Comparison of ENCODE assay signal across 8 cellular contexts in the genomic region with DNA sequence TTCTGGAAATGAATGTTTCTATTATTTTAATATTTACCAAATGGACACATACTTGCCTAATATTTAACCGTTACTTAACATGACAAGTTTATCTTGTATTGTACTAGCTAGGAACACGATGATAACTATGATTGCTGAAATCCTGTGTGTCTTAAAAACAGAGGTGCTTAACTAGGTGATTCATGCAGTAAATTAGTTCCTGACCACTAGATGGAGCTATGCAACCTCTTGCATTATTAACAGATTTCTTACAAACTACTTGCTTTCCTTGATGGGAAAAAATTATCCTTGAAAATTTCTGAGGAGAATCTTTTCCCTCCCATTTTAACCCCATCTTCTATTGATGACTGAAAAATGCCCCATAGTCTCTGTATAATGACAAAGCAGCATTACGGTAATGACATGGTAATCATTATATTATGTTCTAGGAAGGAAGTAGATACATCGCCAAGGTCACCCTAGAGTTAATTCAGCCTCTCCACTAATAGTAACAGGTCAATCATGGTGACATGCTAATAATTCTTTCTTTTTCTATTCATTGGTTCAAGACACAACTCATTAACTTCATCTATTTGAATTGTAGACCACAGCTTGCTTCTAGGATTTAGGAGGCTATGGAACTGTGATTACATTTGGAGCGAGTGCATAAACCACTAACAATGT.
DNase-seq lines count a peak whose midpoint lies in the region; ATAC-seq and TF ChIP-seq lines count a peak whose summit lies in the region.

No MANE protein-coding gene starts in this region.

- H3K4me1 ChIP-seq in heart right ventricle = no peaks in the 10 kb centered on the region
- no peaks in the 10 kb centered on the region for H3K4me1 ChIP-seq in effector memory CD4-positive, alpha-beta T cell (ENCODE audit: control insufficient read depth, insufficient read depth, low read length, poor library complexity, severe bottlenecking)

- intact Hi-C loops in heart right ventricle (cut with DNase I) (no loop called here), left ventricle myocardium superior (cut with micrococcal nuclease) (no loop called here)

- DNase-seq in heart right ventricle = no peak
- no peak for DNase-seq in left ventricle myocardium superior
- peak; percentile 67 for DNase-seq in NCI-H748 (lab: John Stamatoyannopoulos, UW; ENCODE audit: unreplicated experiment)
- peak; percentile 75 for DNase-seq in dedifferentiated amniotic fluid mesenchymal stem cell (ENCODE audit: extremely low spot score)
- peak; percentile 80 for DNase-seq in myocyte (ENCODE audit: low read depth)
- no peak for DNase-seq in effector memory CD4-positive, alpha-beta T cell
- DNase-seq in activated CD4-positive, CD25-positive, alpha-beta regulatory T cell (lab: John Stamatoyannopoulos, UW) = no peak

- no peaks in the 10 kb centered on the region for H3K27me3 ChIP-seq in heart right ventricle
- no peaks in the 10 kb centered on the region for H3K27me3 ChIP-seq in effector memory CD4-positive, alpha-beta T cell (replicated peaks; ENCODE audit: control insufficient read depth, insufficient read depth, low read length, poor library complexity, severe bottlenecking)

- H3K4me3 ChIP-seq in heart right ventricle = no peak overlapping the region
- no peak overlapping the region for H3K4me3 ChIP-seq in effector memory CD4-positive, alpha-beta T cell (ENCODE audit: insufficient read depth, low read depth, low read length, poor library complexity, severe bottlenecking)

- 45 to 51% methylated on average over 5 of the region's 5 CpGs for WGBS in heart right ventricle, 2 donors

- no peaks in the 10 kb centered on the region for H3K36me3 ChIP-seq in heart right ventricle
- no peaks in the 10 kb centered on the region for H3K36me3 ChIP-seq in effector memory CD4-positive, alpha-beta T cell (ENCODE audit: control insufficient read depth, insufficient read depth, low read length)

- no peaks in the 10 kb centered on the region for H3K9me3 ChIP-seq in heart right ventricle
- H3K9me3 ChIP-seq in effector memory CD4-positive, alpha-beta T cell (ENCODE audit: control insufficient read depth, low read length) = no peaks in the 10 kb centered on the region

- H3K27ac ChIP-seq in heart right ventricle = no peak overlapping the region
- no peak overlapping the region for H3K27ac ChIP-seq in effector memory CD4-positive, alpha-beta T cell (ENCODE audit: insufficient read depth, low read length, poor library complexity, severe bottlenecking)

- ATAC-seq in heart right ventricle (no peak), left ventricle myocardium superior (no peak), HG03135 (IDR thresholded peaks at IDR 0.05; ENCODE audit: unreplicated experiment) (peak; percentile 75)

- peak; percentile 18 to 74 (median 61) for TF ChIP-seq CTCF in heart right ventricle (IDR thresholded peaks at IDR 0.05)

Comparison
In these comparisons a context has a peak if more than half of its experiments do, and no peak if none do; other contexts are left out.
1. DNase-seq: peak in NCI-H748 (single experiment), dedifferentiated amniotic fluid mesenchymal stem cell (single experiment) and myocyte (single experiment); none in heart right ventricle (0 of 2), left ventricle myocardium superior (single experiment), effector memory CD4-positive, alpha-beta T cell (0 of 3) and activated CD4-positive, CD25-positive, alpha-beta regulatory T cell (0 of 4).